In the genomic region with DNA sequence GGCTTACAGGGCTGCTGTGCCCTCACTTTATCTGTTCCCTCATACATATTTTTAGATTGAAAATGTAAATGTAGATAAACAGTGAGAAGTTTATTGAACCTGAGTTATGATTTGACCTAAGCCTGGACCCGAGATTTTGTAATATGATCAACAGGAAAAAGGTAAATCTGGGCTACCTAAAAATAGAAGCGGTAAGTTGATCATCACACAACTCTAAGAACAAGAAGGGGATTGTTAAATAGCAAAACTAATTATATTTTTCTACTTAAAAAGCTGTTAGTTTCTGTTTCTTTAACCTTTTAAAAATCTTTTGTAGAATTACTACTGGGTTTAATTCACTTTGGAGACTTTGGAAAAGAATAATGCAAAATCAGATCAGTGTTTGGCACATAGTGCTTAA, we compare ENCODE assay signal across 28 cellular contexts. TPM values are rescaled to one million over a fixed set of nuclear protein-coding genes. Genes with fewer than 3 reads are reported as not detected.
DNase-seq lines count a peak whose midpoint lies in the region; ATAC-seq and TF ChIP-seq lines count a peak whose summit lies in the region.
"Had no signal": no experiment of that assay in that cellular context is flagged by ENCODE, and none has a peak within 500 bp of the region (broad histone marks: within the 10 kb centered on the region; RNA-seq: fewer than 3 reads in every experiment).

No MANE protein-coding gene starts in this region.

- no peaks in the 10 kb centered on the region for H3K27me3 Mint-ChIP-seq in stimulated activated memory B cell treated with anti-CD40 and anti-IgM and Interleukin-4, amounts not matched to agents 10 μg/mL and 1 μg/mL and 100 μg/mL, for 72 hours
- H3K27me3 Mint-ChIP-seq: activated CD4-positive, alpha-beta T cell treated with anti-CD3 and anti-CD28 coated beads for 36 hours; activated naive CD4-positive, alpha-beta T cell treated with anti-CD3 and anti-CD28 coated beads, Interleukin-2, amount 10 ng/mL, durations not matched to agents 7 days and 5 days; CD8-positive, alpha-beta memory T cell had no signal

- peaks cover 84% of the 10 kb centered on the region for H3K79me2 ChIP-seq in KMS-11 (ENCODE audit: insufficient read depth, low read depth)

- H3K9ac ChIP-seq in KMS-11, result no peak overlapping the region; the same call in 1 of the 2 replicates

- peak overlapping the region; percentile 66 for H3K4me2 ChIP-seq in KMS-11
- H3K4me2 ChIP-seq: PC-9 had no signal

- ATAC-seq in activated CD4-positive, CD25-positive, alpha-beta regulatory T cell treated with anti-CD3 and anti-CD28 coated beads, Interleukin-2, amount 50 U/mL, for 24 hours, result peak; percentile 41 to 49
- ATAC-seq in left lobe of liver (peak; percentile 19), GM18870 (IDR thresholded peaks at IDR 0.05; ENCODE audit: unreplicated experiment) (no peak), GM21576 (IDR thresholded peaks at IDR 0.05; ENCODE audit: unreplicated experiment) (no peak)
- no peak for ATAC-seq in stimulated activated memory B cell treated with anti-CD40 and anti-IgM and Interleukin-4, amounts not matched to agents 10 μg/mL and 1 μg/mL and 100 μg/mL, for 72 hours
- ATAC-seq: activated CD4-positive, alpha-beta T cell treated with anti-CD3 and anti-CD28 coated beads for 36 hours; lower lobe of right lung; right cardiac atrium; Right ventricle myocardium inferior had no signal

- H3K4me3 Mint-ChIP-seq in stimulated activated memory B cell treated with anti-CD40 and anti-IgM and Interleukin-4, amounts not matched to agents 10 μg/mL and 1 μg/mL and 100 μg/mL, for 72 hours, result no peak overlapping the region
- H3K4me3 Mint-ChIP-seq: activated CD4-positive, alpha-beta T cell treated with anti-CD3 and anti-CD28 coated beads for 36 hours; activated naive CD4-positive, alpha-beta T cell treated with anti-CD3 and anti-CD28 coated beads, Interleukin-2, amount 10 ng/mL, durations not matched to agents 7 days and 5 days had no signal

- H3K27me3 ChIP-seq in KMS-11 (ENCODE audit: insufficient read depth, low read depth), result no peaks in the 10 kb centered on the region
- no peaks in the 10 kb centered on the region for H3K27me3 ChIP-seq in BE2C
- H3K27me3 ChIP-seq: ovary, vagina had no signal

- TF ChIP-seq CTCF in KMS-11 (conservative IDR thresholded peaks at IDR 0.05; ENCODE audit: low read depth, low read length), result no peak
- no peak for TF ChIP-seq CTCF in BE2C (IDR thresholded peaks at IDR 0.05; ENCODE audit: low read depth, low read length)

- H3K4me3 ChIP-seq in KMS-11 (IDR thresholded peaks at IDR 0.05; ENCODE audit: insufficient read depth, low read depth, low read length) (no peak overlapping the region), BE2C (ENCODE audit: low read depth, low read length) (no peak overlapping the region)
- H3K4me3 ChIP-seq: lower lobe of right lung, ovary, PC-9, thoracic aorta, vagina had no signal

- DNase-seq in activated CD4-positive, CD25-positive, alpha-beta regulatory T cell treated with anti-CD3 and anti-CD28 coated beads, Interleukin-2, amount 50 U/mL, for 72 hours, result no peak
- DNase-seq in left lobe of liver (ENCODE audit: low spot score) (no peak), BE2C (no peak)
- DNase-seq: activated CD4-positive, alpha-beta T cell treated with anti-CD3 and anti-CD28 coated beads for 36 hours; activated naive CD4-positive, alpha-beta T cell treated with anti-CD3 and anti-CD28 coated beads, Interleukin-2, amount 10 ng/mL, durations not matched to agents 7 days and 5 days; activated T-cell treated with anti-CD3 and anti-CD28 coated beads, Interleukin-2, amount 50 U/mL, for 48 hours; amniotic stem cell; CD8-positive, alpha-beta memory T cell; DMS 273 treated with DMSO at 0.1 percent for 48 hours; islet precursor cell; lower lobe of right lung; NCI-H510A treated with DMSO at 0.1 percent for 48 hours; NK-92 treated with Interleukin-12 subunit alpha and Interleukin-12 subunit beta, amount 100 ng/mL, for 24 hours; ovary; PC-9; right cardiac atrium; stimulated activated CD4-positive, alpha-beta T cell treated with anti-CD3 and anti-CD28 coated beads, Interleukin-12 subunit alpha, Interleukin-12 subunit beta, amount 100 ng/mL, for 4 hours; stimulated activated CD4-positive, alpha-beta T cell treated with anti-CD3 and anti-CD28 coated beads, Interleukin-4, amount 100 ng/mL, for 1 hour; T-helper 2 cell had no signal

- H3K4me1 Mint-ChIP-seq in stimulated activated memory B cell treated with anti-CD40 and anti-IgM and Interleukin-4, amounts not matched to agents 10 μg/mL and 1 μg/mL and 100 μg/mL, for 72 hours, result peaks cover 51% of the 10 kb centered on the region

- no peaks in the 10 kb centered on the region for H3K9me3 Mint-ChIP-seq in stimulated activated memory B cell treated with anti-CD40 and anti-IgM and Interleukin-4, amounts not matched to agents 10 μg/mL and 1 μg/mL and 100 μg/mL, for 72 hours
- H3K9me3 Mint-ChIP-seq: activated naive CD4-positive, alpha-beta T cell treated with anti-CD3 and anti-CD28 coated beads, Interleukin-2, amount 10 ng/mL, durations not matched to agents 7 days and 5 days; CD8-positive, alpha-beta memory T cell had no signal

- H3K4me1 ChIP-seq in KMS-11 (ENCODE audit: low read depth, poor library complexity, severe bottlenecking) (peaks cover 83% of the 10 kb centered on the region), BE2C (no peaks in the 10 kb centered on the region)

- peak overlapping the region; percentile 29; the same call in 1 of the 2 replicates for H3K27ac ChIP-seq in KMS-11
- H3K27ac ChIP-seq: 22Rv1, lower lobe of right lung, ovary, PC-9, vagina had no signal

- no peaks in the 10 kb centered on the region for H4K20me1 ChIP-seq in KMS-11 (ENCODE audit: insufficient read depth)

- no peak overlapping the region for H2AFZ ChIP-seq in KMS-11 (ENCODE audit: low read depth)
- H2AFZ ChIP-seq: PC-9 had no signal

- H3K36me3 ChIP-seq in KMS-11 (ENCODE audit: insufficient read depth) (no peaks in the 10 kb centered on the region), BE2C (no peaks in the 10 kb centered on the region)
- H3K36me3 ChIP-seq: lower lobe of right lung, ovary, thoracic aorta, vagina had no signal

- H3K9me3 ChIP-seq in BE2C, result no peaks in the 10 kb centered on the region
- H3K9me3 ChIP-seq: lower lobe of right lung, ovary, thoracic aorta, vagina had no signal

- peaks cover 17% of the 10 kb centered on the region for H3K36me3 Mint-ChIP-seq in stimulated activated memory B cell treated with anti-CD40 and anti-IgM and Interleukin-4, amounts not matched to agents 10 μg/mL and 1 μg/mL and 100 μg/mL, for 72 hours

- peak overlapping the region; percentile 40 for H3K27ac Mint-ChIP-seq in stimulated activated memory B cell treated with anti-CD40 and anti-IgM and Interleukin-4, amounts not matched to agents 10 μg/mL and 1 μg/mL and 100 μg/mL, for 72 hours
- H3K27ac Mint-ChIP-seq: activated CD4-positive, alpha-beta T cell treated with anti-CD3 and anti-CD28 coated beads for 36 hours; activated naive CD4-positive, alpha-beta T cell treated with anti-CD3 and anti-CD28 coated beads, Interleukin-2, amount 10 ng/mL, durations not matched to agents 7 days and 5 days had no signal

RNA-seq across cellular contexts. Expression of a gene that starts 35.6 kb away (rescaled TPM):
- 33.6 TPM for total RNA-seq in left lobe of liver
- polyA plus RNA-seq in BE2C (2012; ENCODE audit: insufficient read depth, insufficient read length, low read depth), result 61.8 TPM

Comparison
In these comparisons a context has a peak if more than half of its experiments do, and no peak if none do; other contexts are left out.
1. ATAC-seq: peak in activated CD4-positive, CD25-positive, alpha-beta regulatory T cell treated with anti-CD3 and anti-CD28 coated beads, Interleukin-2, amount 50 U/mL, for 24 hours (2 of 2) and left lobe of liver (single experiment); none in stimulated activated memory B cell treated with anti-CD40 and anti-IgM and Interleukin-4, amounts not matched to agents 10 μg/mL and 1 μg/mL and 100 μg/mL, for 72 hours (single experiment), GM18870 (single experiment) and GM21576 (single experiment).